22 cellular contexts compared by ENCODE assay signal in genomic region chr2:215933141-215933540, GRCh38.
"Had no signal": no experiment of that assay in that cellular context is flagged by ENCODE, and none has a peak within 500 bp of the region (broad histone marks: within the 10 kb centered on the region; RNA-seq: fewer than 3 reads in every experiment).

No MANE protein-coding gene starts in this region.

- H3K36me3 ChIP-seq: gastrocnemius medialis, heart right ventricle, neutrophil, spleen, tibial nerve, upper lobe of right lung, vagina had no signal

- H3K27me3 ChIP-seq: gastrocnemius medialis, testis, tibial nerve, upper lobe of right lung, vagina had no signal

- ATAC-seq: gastrocnemius medialis; heart right ventricle; mucosa of descending colon; naive thymus-derived CD8-positive, alpha-beta T cell; sciatic nerve; stimulated activated naive B cell treated with anti-CD40 and anti-IgM and Interleukin-4, amounts not matched to agents 10 μg/mL and 1 μg/mL and 100 μg/mL, for 72 hours; stimulated activated naive CD8-positive, alpha-beta T cell treated with anti-CD3 and anti-CD28 coated beads, Interleukin-15, amount 100 ng/mL, for 72 hours; upper lobe of right lung had no signal

- H3K4me3 ChIP-seq: gastrocnemius medialis, heart right ventricle, mucosa of descending colon, spleen, testis, tibial nerve, upper lobe of right lung, vagina had no signal

- H3K9me3 ChIP-seq: gastrocnemius medialis, heart right ventricle, mucosa of descending colon, neutrophil, spleen, testis, tibial nerve, upper lobe of right lung, vagina had no signal

- H3K4me1 ChIP-seq: gastrocnemius medialis, spleen, testis, vagina had no signal

- FAIRE-seq: endometrium, islet of Langerhans had no signal

- DNase-seq: effector memory CD4-positive, alpha-beta T cell; erythroblast; gastrocnemius medialis; heart right ventricle; hypothalamus; kidney glomerular epithelial cell; mucosa of descending colon; naive thymus-derived CD8-positive, alpha-beta T cell; spleen; stimulated activated CD4-positive, alpha-beta T cell treated with anti-CD3 and anti-CD28 coated beads, Interleukin-15, amount 100 ng/mL, for 24 hours; stimulated activated CD4-positive, alpha-beta T cell treated with anti-CD3 and anti-CD28 coated beads, Interleukin-1b, Interleukin-23, amount 100 ng/mL, for 48 hours; stimulated activated CD4-positive, alpha-beta T cell treated with anti-CD3 and anti-CD28 coated beads, Interleukin-4, amount 100 ng/mL, for 4 hours; stimulated activated naive B cell treated with anti-CD40 and anti-IgM and Interleukin-4, amounts not matched to agents 10 μg/mL and 1 μg/mL and 100 μg/mL, for 72 hours; stimulated activated naive CD8-positive, alpha-beta T cell treated with anti-CD3 and anti-CD28 coated beads, Interleukin-15, amount 100 ng/mL, for 72 hours; testis; upper lobe of right lung had no signal

- H3K27ac ChIP-seq: gastrocnemius medialis, heart right ventricle, neutrophil, spleen, testis, tibial nerve, upper lobe of right lung, vagina had no signal
